2 cellular contexts compared by ENCODE assay signal in the genomic region with DNA sequence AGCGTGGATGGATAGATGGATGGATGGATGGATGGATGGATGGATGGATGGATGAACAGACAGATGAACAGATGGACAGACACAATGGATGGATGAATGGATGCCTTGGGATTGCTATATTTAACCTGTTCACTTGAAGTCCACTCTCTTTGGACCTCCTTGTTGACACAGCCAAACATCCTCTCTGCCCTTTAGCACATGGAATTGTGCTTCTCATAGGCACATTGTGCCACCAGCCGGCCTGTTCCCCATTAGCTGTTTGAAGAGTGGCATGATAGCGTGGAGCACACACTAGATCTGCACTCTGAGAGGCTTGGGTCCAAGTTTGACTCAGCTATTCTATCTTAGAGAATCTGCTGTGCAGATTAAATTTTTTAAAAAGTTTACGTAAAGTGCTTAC.
TF ChIP-seq lines count a peak whose summit lies in the region.

No MANE protein-coding gene starts in this region.

TF ChIP-seq in HepG2, 621 proteins besides CTCF, POLR2A, EP300 and RAD21:
- TF ChIP-seq ZNF598 (CRISPR knock-in tag; IDR thresholded peaks at IDR 0.05; ENCODE audit: borderline replicate concordance), result no peak
- TF ChIP-seq, protein P1, sequence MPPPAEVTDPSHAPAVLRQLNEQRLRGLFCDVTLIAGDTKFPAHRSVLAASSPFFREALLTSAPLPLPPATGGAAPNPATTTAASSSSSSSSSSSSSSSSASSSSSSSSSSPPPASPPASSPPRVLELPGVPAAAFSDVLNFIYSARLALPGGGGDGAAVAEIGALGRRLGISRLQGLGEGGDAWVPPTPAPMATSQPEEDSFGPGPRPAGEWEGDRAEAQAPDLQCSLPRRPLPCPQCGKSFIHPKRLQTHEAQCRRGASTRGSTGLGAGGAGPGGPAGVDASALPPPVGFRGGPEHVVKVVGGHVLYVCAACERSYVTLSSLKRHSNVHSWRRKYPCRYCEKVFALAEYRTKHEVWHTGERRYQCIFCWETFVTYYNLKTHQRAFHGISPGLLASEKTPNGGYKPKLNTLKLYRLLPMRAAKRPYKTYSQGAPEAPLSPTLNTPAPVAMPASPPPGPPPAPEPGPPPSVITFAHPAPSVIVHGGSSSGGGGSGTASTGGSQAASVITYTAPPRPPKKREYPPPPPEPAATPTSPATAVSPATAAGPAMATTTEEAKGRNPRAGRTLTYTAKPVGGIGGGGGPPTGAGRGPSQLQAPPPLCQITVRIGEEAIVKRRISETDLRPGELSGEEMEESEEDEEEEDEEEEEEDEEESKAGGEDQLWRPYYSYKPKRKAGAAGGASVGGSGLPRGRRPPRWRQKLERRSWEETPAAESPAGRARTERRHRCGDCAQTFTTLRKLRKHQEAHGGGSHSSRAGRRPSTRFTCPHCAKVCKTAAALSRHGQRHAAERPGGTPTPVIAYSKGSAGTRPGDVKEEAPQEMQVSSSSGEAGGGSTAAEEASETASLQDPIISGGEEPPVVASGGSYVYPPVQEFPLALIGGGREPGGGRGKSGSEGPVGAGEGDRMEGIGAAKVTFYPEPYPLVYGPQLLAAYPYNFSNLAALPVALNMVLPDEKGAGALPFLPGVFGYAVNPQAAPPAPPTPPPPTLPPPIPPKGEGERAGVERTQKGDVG (CRISPR knock-in tag; IDR thresholded peaks at IDR 0.05; ENCODE audit: borderline replicate concordance), result no peak
- TF ChIP-seq, protein P2, sequence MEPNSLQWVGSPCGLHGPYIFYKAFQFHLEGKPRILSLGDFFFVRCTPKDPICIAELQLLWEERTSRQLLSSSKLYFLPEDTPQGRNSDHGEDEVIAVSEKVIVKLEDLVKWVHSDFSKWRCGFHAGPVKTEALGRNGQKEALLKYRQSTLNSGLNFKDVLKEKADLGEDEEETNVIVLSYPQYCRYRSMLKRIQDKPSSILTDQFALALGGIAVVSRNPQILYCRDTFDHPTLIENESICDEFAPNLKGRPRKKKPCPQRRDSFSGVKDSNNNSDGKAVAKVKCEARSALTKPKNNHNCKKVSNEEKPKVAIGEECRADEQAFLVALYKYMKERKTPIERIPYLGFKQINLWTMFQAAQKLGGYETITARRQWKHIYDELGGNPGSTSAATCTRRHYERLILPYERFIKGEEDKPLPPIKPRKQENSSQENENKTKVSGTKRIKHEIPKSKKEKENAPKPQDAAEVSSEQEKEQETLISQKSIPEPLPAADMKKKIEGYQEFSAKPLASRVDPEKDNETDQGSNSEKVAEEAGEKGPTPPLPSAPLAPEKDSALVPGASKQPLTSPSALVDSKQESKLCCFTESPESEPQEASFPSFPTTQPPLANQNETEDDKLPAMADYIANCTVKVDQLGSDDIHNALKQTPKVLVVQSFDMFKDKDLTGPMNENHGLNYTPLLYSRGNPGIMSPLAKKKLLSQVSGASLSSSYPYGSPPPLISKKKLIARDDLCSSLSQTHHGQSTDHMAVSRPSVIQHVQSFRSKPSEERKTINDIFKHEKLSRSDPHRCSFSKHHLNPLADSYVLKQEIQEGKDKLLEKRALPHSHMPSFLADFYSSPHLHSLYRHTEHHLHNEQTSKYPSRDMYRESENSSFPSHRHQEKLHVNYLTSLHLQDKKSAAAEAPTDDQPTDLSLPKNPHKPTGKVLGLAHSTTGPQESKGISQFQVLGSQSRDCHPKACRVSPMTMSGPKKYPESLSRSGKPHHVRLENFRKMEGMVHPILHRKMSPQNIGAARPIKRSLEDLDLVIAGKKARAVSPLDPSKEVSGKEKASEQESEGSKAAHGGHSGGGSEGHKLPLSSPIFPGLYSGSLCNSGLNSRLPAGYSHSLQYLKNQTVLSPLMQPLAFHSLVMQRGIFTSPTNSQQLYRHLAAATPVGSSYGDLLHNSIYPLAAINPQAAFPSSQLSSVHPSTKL (CRISPR knock-in tag; IDR thresholded peaks at IDR 0.05), result peak; percentile 15; the same call in 1 of the 2 replicates
- TF ChIP-seq FOXA3 (CRISPR knock-in tag; IDR thresholded peaks at IDR 0.05), result peak; percentile 93
- no peak for TF ChIP-seq ZMYM2 (CRISPR knock-in tag; IDR thresholded peaks at IDR 0.05)
- peak; percentile 62 for TF ChIP-seq HNF4A (CRISPR knock-in tag; IDR thresholded peaks at IDR 0.05)
- TF ChIP-seq XBP1 (CRISPR knock-in tag; IDR thresholded peaks at IDR 0.05), result no peak
- TF ChIP-seq, protein P3, sequence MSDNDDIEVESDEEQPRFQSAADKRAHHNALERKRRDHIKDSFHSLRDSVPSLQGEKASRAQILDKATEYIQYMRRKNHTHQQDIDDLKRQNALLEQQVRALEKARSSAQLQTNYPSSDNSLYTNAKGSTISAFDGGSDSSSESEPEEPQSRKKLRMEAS (IDR thresholded peaks at IDR 0.05), result peak; percentile 57; the same call in 1 of the 2 replicates
- no peak for TF ChIP-seq SIX1 (CRISPR knock-in tag; IDR thresholded peaks at IDR 0.05; ENCODE audit: borderline replicate concordance)
- TF ChIP-seq FOXA1 (IDR thresholded peaks at IDR 0.05), result 0 out of 2 replicates have a peak, but pooled peaks have one; percentile 20
- peak; percentile 81 for TF ChIP-seq FOXA1 (CRISPR knock-in tag; IDR thresholded peaks at IDR 0.05)
- peak; percentile 28; the same call in 1 of the 2 replicates for TF ChIP-seq STAG1 (CRISPR knock-in tag; IDR thresholded peaks at IDR 0.05)

TF ChIP-seq in SK-N-SH treated with all-trans-retinoic acid at 6 μM for 48 hours, 23 proteins besides CTCF, POLR2A, EP300 and RAD21:
- TF ChIP-seq TOX (CRISPR knock-in tag; IDR thresholded peaks at IDR 0.05; ENCODE audit: borderline replicate concordance) (no peak), ZNF70 (CRISPR knock-in tag; IDR thresholded peaks at IDR 0.05) (no peak), ZFP30 (CRISPR knock-in tag; IDR thresholded peaks at IDR 0.05) (no peak), ZNF8 (CRISPR knock-in tag; IDR thresholded peaks at IDR 0.05) (no peak), ISL1 (CRISPR knock-in tag; IDR thresholded peaks at IDR 0.05) (no peak), SNAI2 (CRISPR knock-in tag; IDR thresholded peaks at IDR 0.05) (no peak), RARB (CRISPR knock-in tag; IDR thresholded peaks at IDR 0.05) (no peak), PPARA (CRISPR knock-in tag; IDR thresholded peaks at IDR 0.05; ENCODE audit: borderline replicate concordance) (no peak), CSDC2 (CRISPR knock-in tag; IDR thresholded peaks at IDR 0.05) (no peak), OSR1 (CRISPR knock-in tag; IDR thresholded peaks at IDR 0.05) (no peak), ZNF565 (CRISPR knock-in tag; conservative IDR thresholded peaks at IDR 0.05; ENCODE audit: low read depth) (no peak), ZC3H10 (CRISPR knock-in tag; IDR thresholded peaks at IDR 0.05) (no peak), ESRRG (CRISPR knock-in tag; IDR thresholded peaks at IDR 0.05) (no peak), ZFP3 (CRISPR knock-in tag; IDR thresholded peaks at IDR 0.05) (no peak), ARNTL (CRISPR knock-in tag; IDR thresholded peaks at IDR 0.05; ENCODE audit: borderline replicate concordance, low read depth) (no peak), BACH2 (CRISPR knock-in tag; IDR thresholded peaks at IDR 0.05; ENCODE audit: borderline replicate concordance) (no peak)
- TF ChIP-seq, protein P4, sequence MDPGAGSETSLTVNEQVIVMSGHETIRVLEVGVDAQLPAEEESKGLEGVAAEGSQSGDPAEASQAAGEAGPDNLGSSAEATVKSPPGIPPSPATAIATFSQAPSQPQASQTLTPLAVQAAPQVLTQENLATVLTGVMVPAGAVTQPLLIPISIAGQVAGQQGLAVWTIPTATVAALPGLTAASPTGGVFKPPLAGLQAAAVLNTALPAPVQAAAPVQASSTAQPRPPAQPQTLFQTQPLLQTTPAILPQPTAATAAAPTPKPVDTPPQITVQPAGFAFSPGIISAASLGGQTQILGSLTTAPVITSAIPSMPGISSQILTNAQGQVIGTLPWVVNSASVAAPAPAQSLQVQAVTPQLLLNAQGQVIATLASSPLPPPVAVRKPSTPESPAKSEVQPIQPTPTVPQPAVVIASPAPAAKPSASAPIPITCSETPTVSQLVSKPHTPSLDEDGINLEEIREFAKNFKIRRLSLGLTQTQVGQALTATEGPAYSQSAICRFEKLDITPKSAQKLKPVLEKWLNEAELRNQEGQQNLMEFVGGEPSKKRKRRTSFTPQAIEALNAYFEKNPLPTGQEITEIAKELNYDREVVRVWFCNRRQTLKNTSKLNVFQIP (CRISPR knock-in tag; IDR thresholded peaks at IDR 0.05; ENCODE audit: borderline replicate concordance, low read depth), result no peak
- TF ChIP-seq, protein P5, sequence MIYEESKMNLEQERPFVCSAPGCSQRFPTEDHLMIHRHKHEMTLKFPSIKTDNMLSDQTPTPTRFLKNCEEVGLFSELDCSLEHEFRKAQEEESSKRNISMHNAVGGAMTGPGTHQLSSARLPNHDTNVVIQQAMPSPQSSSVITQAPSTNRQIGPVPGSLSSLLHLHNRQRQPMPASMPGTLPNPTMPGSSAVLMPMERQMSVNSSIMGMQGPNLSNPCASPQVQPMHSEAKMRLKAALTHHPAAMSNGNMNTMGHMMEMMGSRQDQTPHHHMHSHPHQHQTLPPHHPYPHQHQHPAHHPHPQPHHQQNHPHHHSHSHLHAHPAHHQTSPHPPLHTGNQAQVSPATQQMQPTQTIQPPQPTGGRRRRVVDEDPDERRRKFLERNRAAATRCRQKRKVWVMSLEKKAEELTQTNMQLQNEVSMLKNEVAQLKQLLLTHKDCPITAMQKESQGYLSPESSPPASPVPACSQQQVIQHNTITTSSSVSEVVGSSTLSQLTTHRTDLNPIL (CRISPR knock-in tag; IDR thresholded peaks at IDR 0.05; ENCODE audit: low read depth), result no peak
- TF ChIP-seq, protein P6, sequence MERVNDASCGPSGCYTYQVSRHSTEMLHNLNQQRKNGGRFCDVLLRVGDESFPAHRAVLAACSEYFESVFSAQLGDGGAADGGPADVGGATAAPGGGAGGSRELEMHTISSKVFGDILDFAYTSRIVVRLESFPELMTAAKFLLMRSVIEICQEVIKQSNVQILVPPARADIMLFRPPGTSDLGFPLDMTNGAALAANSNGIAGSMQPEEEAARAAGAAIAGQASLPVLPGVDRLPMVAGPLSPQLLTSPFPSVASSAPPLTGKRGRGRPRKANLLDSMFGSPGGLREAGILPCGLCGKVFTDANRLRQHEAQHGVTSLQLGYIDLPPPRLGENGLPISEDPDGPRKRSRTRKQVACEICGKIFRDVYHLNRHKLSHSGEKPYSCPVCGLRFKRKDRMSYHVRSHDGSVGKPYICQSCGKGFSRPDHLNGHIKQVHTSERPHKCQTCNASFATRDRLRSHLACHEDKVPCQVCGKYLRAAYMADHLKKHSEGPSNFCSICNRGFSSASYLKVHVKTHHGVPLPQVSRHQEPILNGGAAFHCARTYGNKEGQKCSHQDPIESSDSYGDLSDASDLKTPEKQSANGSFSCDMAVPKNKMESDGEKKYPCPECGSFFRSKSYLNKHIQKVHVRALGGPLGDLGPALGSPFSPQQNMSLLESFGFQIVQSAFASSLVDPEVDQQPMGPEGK (CRISPR knock-in tag; IDR thresholded peaks at IDR 0.05; ENCODE audit: borderline replicate concordance), result no peak
